In the genomic region with DNA sequence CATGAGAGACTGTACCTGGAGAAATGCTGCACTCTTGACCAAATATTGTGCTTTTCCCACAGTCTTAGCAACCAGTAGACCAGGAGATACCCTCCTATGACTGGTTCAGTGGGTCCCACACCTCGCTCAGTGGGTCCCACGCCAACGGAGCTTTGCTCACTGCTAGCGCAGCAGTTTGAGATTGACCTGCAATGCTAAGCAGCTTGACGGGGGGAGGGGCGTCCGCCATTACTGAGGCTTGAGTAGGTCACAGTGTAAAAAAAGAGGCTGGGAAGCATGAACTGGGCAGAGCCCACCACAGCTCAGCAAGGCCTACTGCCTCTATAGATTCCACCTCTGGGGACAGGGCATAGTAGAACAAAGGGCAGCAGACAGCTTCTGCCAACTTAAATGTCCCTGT, we compare ENCODE assay signal across 2 cellular contexts.
A peak's percentile ranks its signal among the peaks of the same experiment; 100 is the strongest.
TF ChIP-seq lines count a peak whose summit lies in the region.

No MANE protein-coding gene starts in this region.

TF ChIP-seq in GM23338, 12 proteins besides CTCF, POLR2A, EP300 and RAD21 (continues in another document):
- TF ChIP-seq, protein P1, sequence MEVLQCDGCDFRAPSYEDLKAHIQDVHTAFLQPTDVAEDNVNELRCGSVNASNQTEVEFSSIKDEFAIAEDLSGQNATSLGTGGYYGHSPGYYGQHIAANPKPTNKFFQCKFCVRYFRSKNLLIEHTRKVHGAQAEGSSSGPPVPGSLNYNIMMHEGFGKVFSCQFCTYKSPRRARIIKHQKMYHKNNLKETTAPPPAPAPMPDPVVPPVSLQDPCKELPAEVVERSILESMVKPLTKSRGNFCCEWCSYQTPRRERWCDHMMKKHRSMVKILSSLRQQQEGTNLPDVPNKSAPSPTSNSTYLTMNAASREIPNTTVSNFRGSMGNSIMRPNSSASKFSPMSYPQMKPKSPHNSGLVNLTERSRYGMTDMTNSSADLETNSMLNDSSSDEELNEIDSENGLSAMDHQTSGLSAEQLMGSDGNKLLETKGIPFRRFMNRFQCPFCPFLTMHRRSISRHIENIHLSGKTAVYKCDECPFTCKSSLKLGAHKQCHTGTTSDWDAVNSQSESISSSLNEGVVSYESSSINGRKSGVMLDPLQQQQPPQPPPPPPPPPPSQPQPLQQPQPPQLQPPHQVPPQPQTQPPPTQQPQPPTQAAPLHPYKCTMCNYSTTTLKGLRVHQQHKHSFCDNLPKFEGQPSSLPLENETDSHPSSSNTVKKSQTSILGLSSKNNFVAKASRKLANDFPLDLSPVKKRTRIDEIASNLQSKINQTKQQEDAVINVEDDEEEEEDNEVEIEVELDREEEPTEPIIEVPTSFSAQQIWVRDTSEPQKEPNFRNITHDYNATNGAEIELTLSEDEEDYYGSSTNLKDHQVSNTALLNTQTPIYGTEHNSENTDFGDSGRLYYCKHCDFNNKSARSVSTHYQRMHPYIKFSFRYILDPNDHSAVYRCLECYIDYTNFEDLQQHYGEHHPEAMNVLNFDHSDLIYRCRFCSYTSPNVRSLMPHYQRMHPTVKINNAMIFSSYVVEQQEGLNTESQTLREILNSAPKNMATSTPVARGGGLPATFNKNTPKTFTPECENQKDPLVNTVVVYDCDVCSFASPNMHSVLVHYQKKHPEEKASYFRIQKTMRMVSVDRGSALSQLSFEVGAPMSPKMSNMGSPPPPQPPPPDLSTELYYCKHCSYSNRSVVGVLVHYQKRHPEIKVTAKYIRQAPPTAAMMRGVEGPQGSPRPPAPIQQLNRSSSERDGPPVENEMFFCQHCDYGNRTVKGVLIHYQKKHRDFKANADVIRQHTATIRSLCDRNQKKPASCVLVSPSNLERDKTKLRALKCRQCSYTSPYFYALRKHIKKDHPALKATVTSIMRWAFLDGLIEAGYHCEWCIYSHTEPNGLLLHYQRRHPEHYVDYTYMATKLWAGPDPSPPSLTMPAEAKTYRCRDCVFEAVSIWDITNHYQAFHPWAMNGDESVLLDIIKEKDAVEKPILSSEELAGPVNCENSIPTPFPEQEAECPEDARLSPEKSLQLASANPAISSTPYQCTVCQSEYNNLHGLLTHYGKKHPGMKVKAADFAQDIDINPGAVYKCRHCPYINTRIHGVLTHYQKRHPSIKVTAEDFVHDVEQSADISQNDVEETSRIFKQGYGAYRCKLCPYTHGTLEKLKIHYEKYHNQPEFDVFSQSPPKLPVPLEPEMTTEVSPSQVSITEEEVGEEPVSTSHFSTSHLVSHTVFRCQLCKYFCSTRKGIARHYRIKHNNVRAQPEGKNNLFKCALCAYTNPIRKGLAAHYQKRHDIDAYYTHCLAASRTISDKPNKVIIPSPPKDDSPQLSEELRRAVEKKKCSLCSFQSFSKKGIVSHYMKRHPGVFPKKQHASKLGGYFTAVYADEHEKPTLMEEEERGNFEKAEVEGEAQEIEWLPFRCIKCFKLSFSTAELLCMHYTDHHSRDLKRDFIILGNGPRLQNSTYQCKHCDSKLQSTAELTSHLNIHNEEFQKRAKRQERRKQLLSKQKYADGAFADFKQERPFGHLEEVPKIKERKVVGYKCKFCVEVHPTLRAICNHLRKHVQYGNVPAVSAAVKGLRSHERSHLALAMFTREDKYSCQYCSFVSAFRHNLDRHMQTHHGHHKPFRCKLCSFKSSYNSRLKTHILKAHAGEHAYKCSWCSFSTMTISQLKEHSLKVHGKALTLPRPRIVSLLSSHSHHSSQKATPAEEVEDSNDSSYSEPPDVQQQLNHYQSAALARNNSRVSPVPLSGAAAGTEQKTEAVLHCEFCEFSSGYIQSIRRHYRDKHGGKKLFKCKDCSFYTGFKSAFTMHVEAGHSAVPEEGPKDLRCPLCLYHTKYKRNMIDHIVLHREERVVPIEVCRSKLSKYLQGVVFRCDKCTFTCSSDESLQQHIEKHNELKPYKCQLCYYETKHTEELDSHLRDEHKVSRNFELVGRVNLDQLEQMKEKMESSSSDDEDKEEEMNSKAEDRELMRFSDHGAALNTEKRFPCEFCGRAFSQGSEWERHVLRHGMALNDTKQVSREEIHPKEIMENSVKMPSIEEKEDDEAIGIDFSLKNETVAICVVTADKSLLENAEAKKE (CRISPR knock-in tag; IDR thresholded peaks at IDR 0.05) = no peak
- TF ChIP-seq POLR2AphosphoS5 (IDR thresholded peaks at IDR 0.05; ENCODE audit: low read depth) = no peak
- TF ChIP-seq ZNF114 (CRISPR knock-in tag; IDR thresholded peaks at IDR 0.05) = no peak
- TF ChIP-seq NANOG (IDR thresholded peaks at IDR 0.05; ENCODE audit: borderline replicate concordance) = no peak
- no peak for TF ChIP-seq CREB1 (CRISPR knock-in tag; IDR thresholded peaks at IDR 0.05; ENCODE audit: low read depth)
- TF ChIP-seq EZH2 (IDR thresholded peaks at IDR 0.05; ENCODE audit: low read depth, unreplicated experiment) = no peak
- TF ChIP-seq, protein P2, sequence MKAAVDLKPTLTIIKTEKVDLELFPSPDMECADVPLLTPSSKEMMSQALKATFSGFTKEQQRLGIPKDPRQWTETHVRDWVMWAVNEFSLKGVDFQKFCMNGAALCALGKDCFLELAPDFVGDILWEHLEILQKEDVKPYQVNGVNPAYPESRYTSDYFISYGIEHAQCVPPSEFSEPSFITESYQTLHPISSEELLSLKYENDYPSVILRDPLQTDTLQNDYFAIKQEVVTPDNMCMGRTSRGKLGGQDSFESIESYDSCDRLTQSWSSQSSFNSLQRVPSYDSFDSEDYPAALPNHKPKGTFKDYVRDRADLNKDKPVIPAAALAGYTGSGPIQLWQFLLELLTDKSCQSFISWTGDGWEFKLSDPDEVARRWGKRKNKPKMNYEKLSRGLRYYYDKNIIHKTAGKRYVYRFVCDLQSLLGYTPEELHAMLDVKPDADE (IDR thresholded peaks at IDR 0.05) = no peak
- TF ChIP-seq JUNB (IDR thresholded peaks at IDR 0.05; ENCODE audit: unreplicated experiment) = no peak
- TF ChIP-seq, protein P3, sequence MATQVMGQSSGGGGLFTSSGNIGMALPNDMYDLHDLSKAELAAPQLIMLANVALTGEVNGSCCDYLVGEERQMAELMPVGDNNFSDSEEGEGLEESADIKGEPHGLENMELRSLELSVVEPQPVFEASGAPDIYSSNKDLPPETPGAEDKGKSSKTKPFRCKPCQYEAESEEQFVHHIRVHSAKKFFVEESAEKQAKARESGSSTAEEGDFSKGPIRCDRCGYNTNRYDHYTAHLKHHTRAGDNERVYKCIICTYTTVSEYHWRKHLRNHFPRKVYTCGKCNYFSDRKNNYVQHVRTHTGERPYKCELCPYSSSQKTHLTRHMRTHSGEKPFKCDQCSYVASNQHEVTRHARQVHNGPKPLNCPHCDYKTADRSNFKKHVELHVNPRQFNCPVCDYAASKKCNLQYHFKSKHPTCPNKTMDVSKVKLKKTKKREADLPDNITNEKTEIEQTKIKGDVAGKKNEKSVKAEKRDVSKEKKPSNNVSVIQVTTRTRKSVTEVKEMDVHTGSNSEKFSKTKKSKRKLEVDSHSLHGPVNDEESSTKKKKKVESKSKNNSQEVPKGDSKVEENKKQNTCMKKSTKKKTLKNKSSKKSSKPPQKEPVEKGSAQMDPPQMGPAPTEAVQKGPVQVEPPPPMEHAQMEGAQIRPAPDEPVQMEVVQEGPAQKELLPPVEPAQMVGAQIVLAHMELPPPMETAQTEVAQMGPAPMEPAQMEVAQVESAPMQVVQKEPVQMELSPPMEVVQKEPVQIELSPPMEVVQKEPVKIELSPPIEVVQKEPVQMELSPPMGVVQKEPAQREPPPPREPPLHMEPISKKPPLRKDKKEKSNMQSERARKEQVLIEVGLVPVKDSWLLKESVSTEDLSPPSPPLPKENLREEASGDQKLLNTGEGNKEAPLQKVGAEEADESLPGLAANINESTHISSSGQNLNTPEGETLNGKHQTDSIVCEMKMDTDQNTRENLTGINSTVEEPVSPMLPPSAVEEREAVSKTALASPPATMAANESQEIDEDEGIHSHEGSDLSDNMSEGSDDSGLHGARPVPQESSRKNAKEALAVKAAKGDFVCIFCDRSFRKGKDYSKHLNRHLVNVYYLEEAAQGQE (IDR thresholded peaks at IDR 0.05; ENCODE audit: unreplicated experiment) = no peak
- TF ChIP-seq STAT1 (IDR thresholded peaks at IDR 0.05; ENCODE audit: unreplicated experiment) = no peak

TF ChIP-seq in K562, 482 proteins besides CTCF, POLR2A, EP300 and RAD21:
- TF ChIP-seq TEAD2 (tag; IDR thresholded peaks at IDR 0.05) (no peak), YY1 (IDR thresholded peaks at IDR 0.05; ENCODE audit: borderline replicate concordance in 1 of 3, control insufficient read depth in 1 of 3, extremely low read depth in 1 of 3, insufficient read depth in 3 of 3, insufficient read length in 1 of 3, insufficient replicate concordance in 2 of 3, low read depth in 1 of 3, low read length in 2 of 3) (peak in 1 of 3 experiments; percentile 62)
